In genomic region chr3:127961963-127962362, GRCh38 we compare ENCODE assay signal across 12 cellular contexts. TPM values are rescaled to one million over a fixed set of nuclear protein-coding genes. Genes with fewer than 3 reads are reported as not detected.
DNase-seq lines count a peak whose midpoint lies in the region; ATAC-seq, FAIRE-seq and TF ChIP-seq lines count a peak whose summit lies in the region.
"Had no signal": no experiment of that assay in that cellular context is flagged by ENCODE, and none has a peak within 500 bp of the region (broad histone marks: within the 10 kb centered on the region; RNA-seq: fewer than 3 reads in every experiment).

No MANE protein-coding gene starts in this region.

- H3K9me3 ChIP-seq in small intestine (ENCODE audit: control insufficient read depth, low read depth) (no peaks in the 10 kb centered on the region), OCI-LY7 (ENCODE audit: low read length) (no peaks in the 10 kb centered on the region)
- H3K9me3 ChIP-seq: HAP-1 had no signal

- H3K4me2 ChIP-seq in OCI-LY7 (ENCODE audit: low read length), result no peak overlapping the region

- H3K4me1 Mint-ChIP-seq in activated CD8-positive, alpha-beta T cell treated with anti-CD3 and anti-CD28 coated beads for 36 hours (ENCODE audit: low read depth), result no peaks in the 10 kb centered on the region
- H3K4me1 Mint-ChIP-seq in activated CD8-positive, alpha-beta T cell treated with anti-CD3 and anti-CD28 coated beads, Interleukin-2, amount 10 ng/mL, durations not matched to agents 7 days and 5 days (ENCODE audit: low read depth), result no peaks in the 10 kb centered on the region

- no peak overlapping the region for H3K27ac Mint-ChIP-seq in activated CD8-positive, alpha-beta T cell treated with anti-CD3 and anti-CD28 coated beads for 36 hours
- H3K27ac Mint-ChIP-seq in activated CD8-positive, alpha-beta T cell treated with anti-CD3 and anti-CD28 coated beads, Interleukin-2, amount 10 ng/mL, durations not matched to agents 7 days and 5 days, result no peak overlapping the region

- no peak for TF ChIP-seq CTCF in activated CD8-positive, alpha-beta T cell treated with anti-CD3 and anti-CD28 coated beads for 36 hours (IDR thresholded peaks at IDR 0.05)
- no peak for TF ChIP-seq CTCF in epithelial cell of esophagus (IDR thresholded peaks at IDR 0.05; ENCODE audit: insufficient read depth, low read depth, low read length, missing control alignments)
- no peak for TF ChIP-seq CTCF in OCI-LY7 (conservative IDR thresholded peaks at IDR 0.05; ENCODE audit: low read length)

- peaks cover 1% of the 10 kb centered on the region for H3K27me3 Mint-ChIP-seq in activated CD8-positive, alpha-beta T cell treated with anti-CD3 and anti-CD28 coated beads for 36 hours
- H3K27me3 Mint-ChIP-seq in activated CD8-positive, alpha-beta T cell treated with anti-CD3 and anti-CD28 coated beads, Interleukin-2, amount 10 ng/mL, durations not matched to agents 7 days and 5 days (ENCODE audit: low read depth), result peaks cover 21% of the 10 kb centered on the region

- no peaks in the 10 kb centered on the region for H3K36me3 ChIP-seq in small intestine (ENCODE audit: control insufficient read depth in 2 of 2, insufficient read depth in 2 of 2, low read length in 2 of 2)
- no peaks in the 10 kb centered on the region for H3K36me3 ChIP-seq in OCI-LY7 (ENCODE audit: insufficient read depth, low read length)
- H3K36me3 ChIP-seq: HAP-1 had no signal

- peak; percentile 51 for ATAC-seq in activated CD8-positive, alpha-beta T cell treated with anti-CD3 and anti-CD28 coated beads for 36 hours
- ATAC-seq in activated CD8-positive, alpha-beta T cell treated with anti-CD3 and anti-CD28 coated beads, Interleukin-2, amount 10 ng/mL, durations not matched to agents 7 days and 5 days, result no peak

- H4K20me1 ChIP-seq in OCI-LY7 (ENCODE audit: insufficient read depth, low read length), result no peaks in the 10 kb centered on the region

- no TSS peak for BruUV-seq in OCI-LY7 (replicated peaks; lab: Mats Ljungman, UMichigan)

- H3K36me3 Mint-ChIP-seq in activated CD8-positive, alpha-beta T cell treated with anti-CD3 and anti-CD28 coated beads for 36 hours (ENCODE audit: low read depth), result no peaks in the 10 kb centered on the region
- no peaks in the 10 kb centered on the region for H3K36me3 Mint-ChIP-seq in activated CD8-positive, alpha-beta T cell treated with anti-CD3 and anti-CD28 coated beads, Interleukin-2, amount 10 ng/mL, durations not matched to agents 7 days and 5 days (ENCODE audit: low read depth)

- H3K9me2 ChIP-seq in OCI-LY7 (ENCODE audit: insufficient read depth, low read length), result no peaks in the 10 kb centered on the region

- H3K4me1 ChIP-seq in small intestine (ENCODE audit: control insufficient read depth in 2 of 2, insufficient read depth in 1 of 2, low read depth in 1 of 2, low read length in 1 of 2) (no peaks in the 10 kb centered on the region), OCI-LY7 (ENCODE audit: insufficient read depth, low read length, poor library complexity, severe bottlenecking) (no peaks in the 10 kb centered on the region)
- H3K4me1 ChIP-seq: HAP-1 had no signal

- POLR2A ChIA-PET in activated CD8-positive, alpha-beta T cell treated with anti-CD3 and anti-CD28 coated beads for 36 hours (lab: Charles Lee), result no interaction called here
- POLR2A ChIA-PET in activated CD8-positive, alpha-beta T cell treated with anti-CD3 and anti-CD28 coated beads, Interleukin-2, amount 10 ng/mL, durations not matched to agents 7 days and 5 days (lab: Charles Lee), result no interaction called here
- POLR2A ChIA-PET in OCI-LY7 (lab: Charles Lee), result no interaction called here

- DNase-seq in activated CD8-positive, alpha-beta T cell treated with anti-CD3 and anti-CD28 coated beads for 36 hours, result no peak
- no peak for DNase-seq in activated CD8-positive, alpha-beta T cell treated with anti-CD3 and anti-CD28 coated beads, Interleukin-2, amount 10 ng/mL, durations not matched to agents 7 days and 5 days
- DNase-seq in NCI-H460 (ENCODE audit: extremely low read depth, low read depth), result peak; percentile 4
- peak; percentile 99 for DNase-seq in epithelial cell of esophagus (ENCODE audit: low read depth)
- peak; percentile 61 for DNase-seq in small intestine
- DNase-seq in NCI-H1694 (lab: John Stamatoyannopoulos, UW), result no peak
- no peak for DNase-seq in mucosa of gallbladder (ENCODE audit: low spot score)
- no peak for DNase-seq in OCI-LY7 (ENCODE audit: low spot score)
- DNase-seq: NCI-H1092; posterior cingulate gyrus; stimulated activated CD4-positive, alpha-beta T cell treated with anti-CD3 and anti-CD28 coated beads, Interleukin-4, amount 100 ng/mL, for 4 hours had no signal

- H3K27me3 ChIP-seq in small intestine (ENCODE audit: control insufficient read depth in 2 of 2, insufficient read depth in 2 of 2, low read length in 2 of 2), result no peaks in the 10 kb centered on the region

- H3K9me3 Mint-ChIP-seq in activated CD8-positive, alpha-beta T cell treated with anti-CD3 and anti-CD28 coated beads for 36 hours, result no peaks in the 10 kb centered on the region
- no peaks in the 10 kb centered on the region for H3K9me3 Mint-ChIP-seq in activated CD8-positive, alpha-beta T cell treated with anti-CD3 and anti-CD28 coated beads, Interleukin-2, amount 10 ng/mL, durations not matched to agents 7 days and 5 days (ENCODE audit: insufficient read depth)

- FAIRE-seq in small intestine (lab: Jason Lieb, UNC), result no peak

- H2AFZ ChIP-seq in OCI-LY7 (ENCODE audit: low read length), result no peak overlapping the region

- no peak overlapping the region for H3K4me3 Mint-ChIP-seq in activated CD8-positive, alpha-beta T cell treated with anti-CD3 and anti-CD28 coated beads for 36 hours
- H3K4me3 Mint-ChIP-seq in activated CD8-positive, alpha-beta T cell treated with anti-CD3 and anti-CD28 coated beads, Interleukin-2, amount 10 ng/mL, durations not matched to agents 7 days and 5 days, result no peak overlapping the region

- intact Hi-C loops in activated CD8-positive, alpha-beta T cell treated with anti-CD3 and anti-CD28 coated beads for 36 hours (cut with micrococcal nuclease), result no loop called here
- intact Hi-C loops in OCI-LY7 (cut with micrococcal nuclease; ENCODE audit: unreplicated experiment), result no loop called here

- H3K27ac ChIP-seq in small intestine (ENCODE audit: low read depth in 1 of 2, low read length in 1 of 2) (no peak overlapping the region), OCI-LY7 (ENCODE audit: low read depth, low read length, poor library complexity, severe bottlenecking) (no peak overlapping the region)

- no peaks in the 10 kb centered on the region for H3K79me2 ChIP-seq in OCI-LY7 (ENCODE audit: insufficient read depth, low read depth, low read length)

- no peak overlapping the region for H3K4me3 ChIP-seq in epithelial cell of esophagus (ENCODE audit: low read length)
- no peak overlapping the region for H3K4me3 ChIP-seq in small intestine (ENCODE audit: low read depth in 1 of 2, low read length in 2 of 2)
- no peak overlapping the region for H3K4me3 ChIP-seq in OCI-LY7 (ENCODE audit: low read depth, low read length, poor library complexity, severe bottlenecking)
- H3K4me3 ChIP-seq: HAP-1 had no signal

- CTCF ChIA-PET in activated CD8-positive, alpha-beta T cell treated with anti-CD3 and anti-CD28 coated beads for 36 hours (lab: Charles Lee), result no interaction called here
- CTCF ChIA-PET in activated CD8-positive, alpha-beta T cell treated with anti-CD3 and anti-CD28 coated beads, Interleukin-2, amount 10 ng/mL, durations not matched to agents 7 days and 5 days (lab: Charles Lee), result interaction anchor here (0.7 kb wide), 1 partner anchor 9 kb away, joined by 3 read pairs; no protein-coding TSS in a partner anchor
- CTCF ChIA-PET in OCI-LY7 (lab: Charles Lee; ENCODE audit: unreplicated experiment), result no interaction called here

- WGBS in small intestine, 3 donors, result 39 to 69% (median 62%) methylated on average over 4 of the region's 4 CpGs

RNA-seq across cellular contexts. Expression of gene KBTBD12, which starts 46.9 kb away (rescaled TPM):
- not detected for total RNA-seq in activated CD8-positive, alpha-beta T cell treated with anti-CD3 and anti-CD28 coated beads for 36 hours
- total RNA-seq in activated CD8-positive, alpha-beta T cell treated with anti-CD3 and anti-CD28 coated beads, Interleukin-2, amount 10 ng/mL, durations not matched to agents 7 days and 5 days, result not detected
- total RNA-seq in NCI-H460 (2014; rRNA removed; shearing (Covaris generic)), result not detected in 2 replicates
- not detected in 2 replicates for polyA plus RNA-seq in NCI-H460 (2014; cell fraction: nucleus; rRNA removed)
- 1 to 10 TPM in 2 of 3 donors, under 1 TPM in 1; 0.30 to 3.6 (median 1.6) TPM for polyA plus RNA-seq in small intestine
- 2.1 TPM for total RNA-seq in mucosa of gallbladder
- not detected in 2 replicates for total RNA-seq in OCI-LY7 (2014; rRNA removed; shearing (Covaris generic))
- not detected in 2 replicates for total RNA-seq in OCI-LY7 (2022)

Comparison
In these comparisons a context has a peak if more than half of its experiments do, and no peak if none do; other contexts are left out.
1. DNase-seq: peak in NCI-H460 (single experiment), epithelial cell of esophagus (single experiment) and small intestine (single experiment); none in activated CD8-positive, alpha-beta T cell treated with anti-CD3 and anti-CD28 coated beads for 36 hours (single experiment), activated CD8-positive, alpha-beta T cell treated with anti-CD3 and anti-CD28 coated beads, Interleukin-2, amount 10 ng/mL, durations not matched to agents 7 days and 5 days (single experiment), NCI-H1694 (single experiment), mucosa of gallbladder (single experiment) and OCI-LY7 (single experiment).